8 cellular contexts compared by ENCODE assay signal in the genomic region with DNA sequence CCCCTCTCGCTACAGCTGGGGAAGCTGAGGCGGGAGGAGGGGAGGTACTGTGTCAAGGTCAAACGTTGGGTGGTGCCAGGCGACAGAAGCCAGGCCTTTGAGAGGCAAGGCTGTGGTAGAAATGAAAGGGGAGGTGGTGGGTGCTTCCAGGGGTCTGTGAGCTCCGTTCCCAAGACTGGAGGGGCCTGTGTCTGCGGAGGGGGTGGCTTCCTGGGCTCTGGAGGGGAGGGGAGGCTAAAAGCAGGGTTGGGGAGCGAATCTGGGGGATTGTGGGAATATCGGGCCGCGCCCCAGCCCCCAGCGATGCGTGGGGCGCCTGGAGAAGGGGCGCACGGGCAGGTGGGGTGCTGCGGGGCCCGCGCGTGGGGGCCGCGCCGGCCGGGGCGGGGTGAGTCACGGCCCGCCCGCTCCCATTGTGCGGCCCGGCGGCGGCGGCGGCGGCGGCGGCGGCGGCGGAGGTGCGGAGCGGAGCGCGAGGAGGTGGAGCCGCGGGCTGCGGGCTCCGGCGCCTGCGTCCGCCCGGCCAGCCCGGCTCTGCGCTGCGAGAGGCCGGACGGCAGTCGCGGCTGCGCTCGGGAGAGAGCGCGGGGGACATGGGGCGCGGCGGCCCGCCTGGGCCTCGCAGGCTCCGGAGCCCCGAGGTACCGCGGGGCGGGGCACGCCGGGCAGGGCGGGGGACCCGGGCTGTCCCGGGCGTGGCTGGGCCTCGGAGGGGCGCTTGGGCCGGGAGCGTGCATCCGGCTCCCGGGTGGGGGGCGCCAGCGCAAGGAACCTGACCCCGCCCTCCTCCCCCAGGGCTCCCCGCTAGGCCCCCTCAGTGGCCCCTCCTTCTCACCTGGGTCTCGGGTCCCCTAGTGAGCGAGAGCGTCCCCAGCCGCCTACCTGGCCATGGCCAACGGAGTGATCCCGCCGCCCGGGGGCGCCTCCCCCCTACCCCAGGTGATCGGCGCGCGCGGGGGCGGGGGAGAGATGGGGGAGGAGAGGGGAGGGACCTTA. TPM values are rescaled to one million over a fixed set of nuclear protein-coding genes. Genes with fewer than 3 reads are reported as not detected.
DNase-seq lines count a peak whose midpoint lies in the region; ATAC-seq and TF ChIP-seq lines count a peak whose summit lies in the region.

A gene with protein sequence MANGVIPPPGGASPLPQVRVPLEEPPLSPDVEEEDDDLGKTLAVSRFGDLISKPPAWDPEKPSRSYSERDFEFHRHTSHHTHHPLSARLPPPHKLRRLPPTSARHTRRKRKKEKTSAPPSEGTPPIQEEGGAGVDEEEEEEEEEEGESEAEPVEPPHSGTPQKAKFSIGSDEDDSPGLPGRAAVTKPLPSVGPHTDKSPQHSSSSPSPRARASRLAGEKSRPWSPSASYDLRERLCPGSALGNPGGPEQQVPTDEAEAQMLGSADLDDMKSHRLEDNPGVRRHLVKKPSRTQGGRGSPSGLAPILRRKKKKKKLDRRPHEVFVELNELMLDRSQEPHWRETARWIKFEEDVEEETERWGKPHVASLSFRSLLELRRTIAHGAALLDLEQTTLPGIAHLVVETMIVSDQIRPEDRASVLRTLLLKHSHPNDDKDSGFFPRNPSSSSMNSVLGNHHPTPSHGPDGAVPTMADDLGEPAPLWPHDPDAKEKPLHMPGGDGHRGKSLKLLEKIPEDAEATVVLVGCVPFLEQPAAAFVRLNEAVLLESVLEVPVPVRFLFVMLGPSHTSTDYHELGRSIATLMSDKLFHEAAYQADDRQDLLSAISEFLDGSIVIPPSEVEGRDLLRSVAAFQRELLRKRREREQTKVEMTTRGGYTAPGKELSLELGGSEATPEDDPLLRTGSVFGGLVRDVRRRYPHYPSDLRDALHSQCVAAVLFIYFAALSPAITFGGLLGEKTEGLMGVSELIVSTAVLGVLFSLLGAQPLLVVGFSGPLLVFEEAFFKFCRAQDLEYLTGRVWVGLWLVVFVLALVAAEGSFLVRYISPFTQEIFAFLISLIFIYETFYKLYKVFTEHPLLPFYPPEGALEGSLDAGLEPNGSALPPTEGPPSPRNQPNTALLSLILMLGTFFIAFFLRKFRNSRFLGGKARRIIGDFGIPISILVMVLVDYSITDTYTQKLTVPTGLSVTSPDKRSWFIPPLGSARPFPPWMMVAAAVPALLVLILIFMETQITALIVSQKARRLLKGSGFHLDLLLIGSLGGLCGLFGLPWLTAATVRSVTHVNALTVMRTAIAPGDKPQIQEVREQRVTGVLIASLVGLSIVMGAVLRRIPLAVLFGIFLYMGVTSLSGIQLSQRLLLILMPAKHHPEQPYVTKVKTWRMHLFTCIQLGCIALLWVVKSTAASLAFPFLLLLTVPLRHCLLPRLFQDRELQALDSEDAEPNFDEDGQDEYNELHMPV (plus strand): TSS at position 526 of the 996 bp plus-strand sequence. CDS start 363 bp downstream, at position 889.

- no peak for TF ChIP-seq CTCF in lower lobe of right lung (IDR thresholded peaks at IDR 0.05)
- no peak for TF ChIP-seq CTCF in vagina (IDR thresholded peaks at IDR 0.05)

- H3K9me3 ChIP-seq in lower lobe of right lung (no peaks in the 10 kb centered on the region), vagina (no peaks in the 10 kb centered on the region)

- H3K4me3 ChIP-seq in lower lobe of right lung, result peak within 1 kb of the TSS; percentile 51
- H3K4me3 ChIP-seq in vagina, result peak within 1 kb of the TSS; percentile 45 to 82

- H3K27me3 ChIP-seq in lower lobe of right lung (ENCODE audit: low read depth), result peaks cover 24% of the 10 kb centered on the region
- H3K27me3 ChIP-seq in vagina, result no peaks in the 10 kb centered on the region

- no peak for DNase-seq in activated CD4-positive, CD25-positive, alpha-beta regulatory T cell treated with anti-CD3 and anti-CD28 coated beads, Interleukin-2, amount 50 U/mL, for 72 hours
- DNase-seq in RKO (ENCODE audit: low spot score) (peak; percentile 2), ecto neural progenitor cell (ENCODE audit: low spot score) (peak; percentile 70), lower lobe of right lung (no peak), vagina (ENCODE audit: extremely low spot score in 2 of 2) (no peak), SHP77 treated with DMSO at 0.1 percent for 48 hours (lab: John Stamatoyannopoulos, UW) (no peak)

- H3K4me1 ChIP-seq in lower lobe of right lung (peaks cover 5% of the 10 kb centered on the region), vagina (peaks cover 12% of the 10 kb centered on the region)

- H3K36me3 ChIP-seq in lower lobe of right lung, result no peaks in the 10 kb centered on the region
- no peaks in the 10 kb centered on the region for H3K36me3 ChIP-seq in vagina

- intact Hi-C loops in lower lobe of right lung (cut with DNase I) (no loop called here), vagina (cut with DNase I) (no loop called here)

- ATAC-seq in activated CD4-positive, CD25-positive, alpha-beta regulatory T cell treated with anti-CD3 and anti-CD28 coated beads, Interleukin-2, amount 50 U/mL, for 24 hours, result peak; percentile 41 to 44
- ATAC-seq in lower lobe of right lung, result peak; percentile 61 to 68
- ATAC-seq in HG03469 (IDR thresholded peaks at IDR 0.05; ENCODE audit: unreplicated experiment), result no peak

- no peak for TF ChIP-seq POLR2A in vagina (IDR thresholded peaks at IDR 0.05)

- H3K27ac ChIP-seq in lower lobe of right lung (no peak within 1 kb of the TSS), vagina (peak within 1 kb of the TSS; percentile 7)

RNA-seq across cellular contexts. Expression of the gene that starts here (rescaled TPM):
- total RNA-seq in lower lobe of right lung, result 1.0 TPM
- 13.5 TPM for total RNA-seq in vagina

Comparison
In these comparisons a context has a peak if more than half of its experiments do, and no peak if none do; other contexts are left out.
1. DNase-seq: peak in RKO (single experiment) and ecto neural progenitor cell (single experiment); none in activated CD4-positive, CD25-positive, alpha-beta regulatory T cell treated with anti-CD3 and anti-CD28 coated beads, Interleukin-2, amount 50 U/mL, for 72 hours (single experiment), lower lobe of right lung (single experiment), vagina (0 of 2) and SHP77 treated with DMSO at 0.1 percent for 48 hours (single experiment).